ENCODE assay signal across 1 cellular context in the genomic region with DNA sequence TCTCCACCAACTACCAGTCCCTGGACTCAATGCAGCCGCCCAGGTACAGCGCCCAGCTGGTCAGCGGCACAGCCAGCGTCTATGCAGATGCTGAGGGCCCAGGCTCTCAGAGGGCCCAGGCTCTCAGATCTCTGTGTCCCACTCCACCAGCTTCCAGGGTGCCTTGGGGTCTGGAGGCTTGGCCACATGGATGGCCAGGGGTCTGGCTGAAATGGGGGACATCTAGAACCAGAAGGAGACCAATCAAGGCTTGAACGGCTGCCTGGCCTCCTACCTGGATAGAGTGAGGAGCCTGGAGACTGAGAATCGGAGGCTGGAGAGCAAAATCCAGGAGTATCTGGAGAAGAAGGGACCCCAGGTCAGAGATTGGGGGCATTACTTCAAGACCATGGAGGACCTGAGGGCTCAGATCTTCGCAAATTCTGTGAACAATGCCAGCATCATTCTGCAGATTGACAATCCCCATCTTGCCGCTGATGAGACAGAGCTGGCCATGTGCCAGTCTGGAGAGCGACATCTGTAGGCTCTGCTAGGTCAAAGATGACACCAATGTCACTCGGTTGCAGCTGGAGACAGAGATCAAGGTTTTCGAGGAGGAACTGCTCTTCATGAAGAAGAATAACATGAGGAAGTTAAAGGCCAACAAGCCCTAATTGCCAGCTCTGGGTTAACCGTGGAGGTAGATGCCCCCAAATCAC.
TF ChIP-seq lines count a peak whose summit lies in the region.

No MANE protein-coding gene starts in this region.

TF ChIP-seq in K562, 482 proteins besides CTCF, POLR2A, EP300 and RAD21 (continued from another document):
- TF ChIP-seq, protein P1, sequence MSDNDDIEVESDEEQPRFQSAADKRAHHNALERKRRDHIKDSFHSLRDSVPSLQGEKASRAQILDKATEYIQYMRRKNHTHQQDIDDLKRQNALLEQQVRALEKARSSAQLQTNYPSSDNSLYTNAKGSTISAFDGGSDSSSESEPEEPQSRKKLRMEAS (CRISPR knock-in tag; IDR thresholded peaks at IDR 0.05) = peak; percentile 60
- TF ChIP-seq CBFB (CRISPR knock-in tag; IDR thresholded peaks at IDR 0.05) (no peak), ZNF253 (CRISPR knock-in tag; conservative IDR thresholded peaks at IDR 0.05) (no peak), MAZ (CRISPR knock-in tag; conservative IDR thresholded peaks at IDR 0.05 in 1 of 2, IDR thresholded peaks at IDR 0.05 in 1 of 2) (no peak), ZNF354B (CRISPR knock-in tag; IDR thresholded peaks at IDR 0.05) (no peak), TBP (optimal IDR thresholded peaks at IDR 0.05; ENCODE audit: low read depth, low read length) (peak; percentile 18), BDP1 (IDR thresholded peaks at IDR 0.05; ENCODE audit: insufficient read depth, insufficient read length) (no peak), TARDBP (IDR thresholded peaks at IDR 0.05) (no peak), GABPB1 (CRISPR knock-in tag; IDR thresholded peaks at IDR 0.05) (no peak), MEIS2 (IDR thresholded peaks at IDR 0.05; ENCODE audit: partially characterized antibody) (peak; percentile 77), CCNT2 (IDR thresholded peaks at IDR 0.05; ENCODE audit: borderline replicate concordance, extremely low read depth, insufficient read length, low read depth, low read length) (no peak), ARID2 (IDR thresholded peaks at IDR 0.05) (no peak), SNIP1 (IDR thresholded peaks at IDR 0.05; ENCODE audit: low read depth) (no peak), NFRKB (IDR thresholded peaks at IDR 0.05; ENCODE audit: low read depth) (no peak), BCL6 (CRISPR knock-in tag; IDR thresholded peaks at IDR 0.05) (no peak), ZNF3 (CRISPR knock-in tag; IDR thresholded peaks at IDR 0.05) (no peak), ZNF780A (CRISPR knock-in tag; IDR thresholded peaks at IDR 0.05) (no peak), CREM (IDR thresholded peaks at IDR 0.05; ENCODE audit: low read depth) (peak; percentile 36; the same call in 1 of the 2 replicates), MECOM (CRISPR knock-in tag; IDR thresholded peaks at IDR 0.05) (peak; percentile 86), ZNF121 (CRISPR knock-in tag; conservative IDR thresholded peaks at IDR 0.05) (no peak), KAT7 (CRISPR knock-in tag; IDR thresholded peaks at IDR 0.05; ENCODE audit: borderline replicate concordance) (no peak), L3MBTL2 (IDR thresholded peaks at IDR 0.05) (peak; percentile 61), EWSR1 (IDR thresholded peaks at IDR 0.05; ENCODE audit: borderline replicate concordance, low read depth, partially characterized antibody) (no peak), GATAD2B (IDR thresholded peaks at IDR 0.05; ENCODE audit: borderline replicate concordance) (no peak), NR2C1 (IDR thresholded peaks at IDR 0.05) (no peak), NR2C1 (tag; IDR thresholded peaks at IDR 0.05) (peak; percentile 25; the same call in 1 of the 2 replicates), NR1H2 (CRISPR knock-in tag; IDR thresholded peaks at IDR 0.05) (no peak), RFX7 (CRISPR knock-in tag; IDR thresholded peaks at IDR 0.05) (no peak), IRF2 (CRISPR knock-in tag; IDR thresholded peaks at IDR 0.05) (no peak), POLR2AphosphoS5 (IDR thresholded peaks at IDR 0.05; ENCODE audit: control insufficient read depth, insufficient read depth, low read depth, low read length) (peak; percentile 58), JUND (IDR thresholded peaks at IDR 0.05; ENCODE audit: borderline replicate concordance, low read depth, low read length) (peak; percentile 63), JUND (tag; IDR thresholded peaks at IDR 0.05; ENCODE audit: borderline replicate concordance, low read depth, low read length) (peak; percentile 66; the same call in 1 of the 3 replicates), ZNF436 (CRISPR knock-in tag; IDR thresholded peaks at IDR 0.05) (no peak), CCAR2 (IDR thresholded peaks at IDR 0.05; ENCODE audit: low read depth, low read length) (no peak), ETV1 (tag; conservative IDR thresholded peaks at IDR 0.05; ENCODE audit: low read depth) (no peak), ZNF174 (CRISPR knock-in tag; IDR thresholded peaks at IDR 0.05) (no peak), DIDO1 (tag; IDR thresholded peaks at IDR 0.05; ENCODE audit: low read depth) (no peak), ATF7 (IDR thresholded peaks at IDR 0.05) (peak; percentile 44; the same call in 1 of the 2 replicates), ESRRA (IDR thresholded peaks at IDR 0.05; ENCODE audit: borderline replicate concordance, low read depth) (peak; percentile 82), CXXC5 (CRISPR knock-in tag; IDR thresholded peaks at IDR 0.05) (no peak)
- TF ChIP-seq, protein P2, sequence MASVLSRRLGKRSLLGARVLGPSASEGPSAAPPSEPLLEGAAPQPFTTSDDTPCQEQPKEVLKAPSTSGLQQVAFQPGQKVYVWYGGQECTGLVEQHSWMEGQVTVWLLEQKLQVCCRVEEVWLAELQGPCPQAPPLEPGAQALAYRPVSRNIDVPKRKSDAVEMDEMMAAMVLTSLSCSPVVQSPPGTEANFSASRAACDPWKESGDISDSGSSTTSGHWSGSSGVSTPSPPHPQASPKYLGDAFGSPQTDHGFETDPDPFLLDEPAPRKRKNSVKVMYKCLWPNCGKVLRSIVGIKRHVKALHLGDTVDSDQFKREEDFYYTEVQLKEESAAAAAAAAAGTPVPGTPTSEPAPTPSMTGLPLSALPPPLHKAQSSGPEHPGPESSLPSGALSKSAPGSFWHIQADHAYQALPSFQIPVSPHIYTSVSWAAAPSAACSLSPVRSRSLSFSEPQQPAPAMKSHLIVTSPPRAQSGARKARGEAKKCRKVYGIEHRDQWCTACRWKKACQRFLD (CRISPR knock-in tag; IDR thresholded peaks at IDR 0.05) = no peak
- TF ChIP-seq, protein P3, sequence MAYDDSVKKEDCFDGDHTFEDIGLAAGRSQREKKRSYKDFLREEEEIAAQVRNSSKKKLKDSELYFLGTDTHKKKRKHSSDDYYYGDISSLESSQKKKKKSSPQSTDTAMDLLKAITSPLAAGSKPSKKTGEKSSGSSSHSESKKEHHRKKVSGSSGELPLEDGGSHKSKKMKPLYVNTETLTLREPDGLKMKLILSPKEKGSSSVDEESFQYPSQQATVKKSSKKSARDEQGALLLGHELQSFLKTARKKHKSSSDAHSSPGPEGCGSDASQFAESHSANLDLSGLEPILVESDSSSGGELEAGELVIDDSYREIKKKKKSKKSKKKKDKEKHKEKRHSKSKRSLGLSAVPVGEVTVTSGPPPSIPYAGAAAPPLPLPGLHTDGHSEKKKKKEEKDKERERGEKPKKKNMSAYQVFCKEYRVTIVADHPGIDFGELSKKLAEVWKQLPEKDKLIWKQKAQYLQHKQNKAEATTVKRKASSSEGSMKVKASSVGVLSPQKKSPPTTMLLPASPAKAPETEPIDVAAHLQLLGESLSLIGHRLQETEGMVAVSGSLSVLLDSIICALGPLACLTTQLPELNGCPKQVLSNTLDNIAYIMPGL (CRISPR knock-in tag; IDR thresholded peaks at IDR 0.05) = no peak
- TF ChIP-seq, protein P4, sequence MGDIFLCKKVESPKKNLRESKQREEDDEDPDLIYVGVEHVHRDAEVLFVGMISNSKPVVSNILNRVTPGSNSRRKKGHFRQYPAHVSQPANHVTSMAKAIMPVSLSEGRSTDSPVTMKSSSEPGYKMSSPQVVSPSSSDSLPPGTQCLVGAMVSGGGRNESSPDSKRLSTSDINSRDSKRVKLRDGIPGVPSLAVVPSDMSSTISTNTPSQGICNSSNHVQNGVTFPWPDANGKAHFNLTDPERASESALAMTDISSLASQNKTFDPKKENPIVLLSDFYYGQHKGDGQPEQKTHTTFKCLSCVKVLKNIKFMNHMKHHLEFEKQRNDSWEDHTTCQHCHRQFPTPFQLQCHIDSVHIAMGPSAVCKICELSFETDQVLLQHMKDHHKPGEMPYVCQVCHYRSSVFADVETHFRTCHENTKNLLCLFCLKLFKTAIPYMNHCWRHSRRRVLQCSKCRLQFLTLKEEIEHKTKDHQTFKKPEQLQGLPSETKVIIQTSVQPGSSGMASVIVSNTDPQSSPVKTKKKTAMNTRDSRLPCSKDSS (IDR thresholded peaks at IDR 0.05; ENCODE audit: low read depth, partially characterized antibody) = no peak
- TF ChIP-seq, protein P5, sequence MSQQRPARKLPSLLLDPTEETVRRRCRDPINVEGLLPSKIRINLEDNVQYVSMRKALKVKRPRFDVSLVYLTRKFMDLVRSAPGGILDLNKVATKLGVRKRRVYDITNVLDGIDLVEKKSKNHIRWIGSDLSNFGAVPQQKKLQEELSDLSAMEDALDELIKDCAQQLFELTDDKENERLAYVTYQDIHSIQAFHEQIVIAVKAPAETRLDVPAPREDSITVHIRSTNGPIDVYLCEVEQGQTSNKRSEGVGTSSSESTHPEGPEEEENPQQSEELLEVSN (IDR thresholded peaks at IDR 0.05; ENCODE audit: borderline replicate concordance in 1 of 2, extremely low read depth in 1 of 2, insufficient read depth in 1 of 2, insufficient read length in 1 of 2, low read depth in 1 of 2, low read length in 1 of 2, poor library complexity in 1 of 2, severe bottlenecking in 1 of 2) = peak in 1 of 2 experiments; percentile 11
- TF ChIP-seq, protein P6, sequence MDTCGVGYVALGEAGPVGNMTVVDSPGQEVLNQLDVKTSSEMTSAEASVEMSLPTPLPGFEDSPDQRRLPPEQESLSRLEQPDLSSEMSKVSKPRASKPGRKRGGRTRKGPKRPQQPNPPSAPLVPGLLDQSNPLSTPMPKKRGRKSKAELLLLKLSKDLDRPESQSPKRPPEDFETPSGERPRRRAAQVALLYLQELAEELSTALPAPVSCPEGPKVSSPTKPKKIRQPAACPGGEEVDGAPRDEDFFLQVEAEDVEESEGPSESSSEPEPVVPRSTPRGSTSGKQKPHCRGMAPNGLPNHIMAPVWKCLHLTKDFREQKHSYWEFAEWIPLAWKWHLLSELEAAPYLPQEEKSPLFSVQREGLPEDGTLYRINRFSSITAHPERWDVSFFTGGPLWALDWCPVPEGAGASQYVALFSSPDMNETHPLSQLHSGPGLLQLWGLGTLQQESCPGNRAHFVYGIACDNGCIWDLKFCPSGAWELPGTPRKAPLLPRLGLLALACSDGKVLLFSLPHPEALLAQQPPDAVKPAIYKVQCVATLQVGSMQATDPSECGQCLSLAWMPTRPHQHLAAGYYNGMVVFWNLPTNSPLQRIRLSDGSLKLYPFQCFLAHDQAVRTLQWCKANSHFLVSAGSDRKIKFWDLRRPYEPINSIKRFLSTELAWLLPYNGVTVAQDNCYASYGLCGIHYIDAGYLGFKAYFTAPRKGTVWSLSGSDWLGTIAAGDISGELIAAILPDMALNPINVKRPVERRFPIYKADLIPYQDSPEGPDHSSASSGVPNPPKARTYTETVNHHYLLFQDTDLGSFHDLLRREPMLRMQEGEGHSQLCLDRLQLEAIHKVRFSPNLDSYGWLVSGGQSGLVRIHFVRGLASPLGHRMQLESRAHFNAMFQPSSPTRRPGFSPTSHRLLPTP (IDR thresholded peaks at IDR 0.05; ENCODE audit: borderline replicate concordance, extremely low read depth, insufficient read length) = no peak
- TF ChIP-seq, protein P7, sequence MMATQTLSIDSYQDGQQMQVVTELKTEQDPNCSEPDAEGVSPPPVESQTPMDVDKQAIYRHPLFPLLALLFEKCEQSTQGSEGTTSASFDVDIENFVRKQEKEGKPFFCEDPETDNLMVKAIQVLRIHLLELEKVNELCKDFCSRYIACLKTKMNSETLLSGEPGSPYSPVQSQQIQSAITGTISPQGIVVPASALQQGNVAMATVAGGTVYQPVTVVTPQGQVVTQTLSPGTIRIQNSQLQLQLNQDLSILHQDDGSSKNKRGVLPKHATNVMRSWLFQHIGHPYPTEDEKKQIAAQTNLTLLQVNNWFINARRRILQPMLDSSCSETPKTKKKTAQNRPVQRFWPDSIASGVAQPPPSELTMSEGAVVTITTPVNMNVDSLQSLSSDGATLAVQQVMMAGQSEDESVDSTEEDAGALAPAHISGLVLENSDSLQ (IDR thresholded peaks at IDR 0.05) = peak; percentile 86
- TF ChIP-seq, protein P8, sequence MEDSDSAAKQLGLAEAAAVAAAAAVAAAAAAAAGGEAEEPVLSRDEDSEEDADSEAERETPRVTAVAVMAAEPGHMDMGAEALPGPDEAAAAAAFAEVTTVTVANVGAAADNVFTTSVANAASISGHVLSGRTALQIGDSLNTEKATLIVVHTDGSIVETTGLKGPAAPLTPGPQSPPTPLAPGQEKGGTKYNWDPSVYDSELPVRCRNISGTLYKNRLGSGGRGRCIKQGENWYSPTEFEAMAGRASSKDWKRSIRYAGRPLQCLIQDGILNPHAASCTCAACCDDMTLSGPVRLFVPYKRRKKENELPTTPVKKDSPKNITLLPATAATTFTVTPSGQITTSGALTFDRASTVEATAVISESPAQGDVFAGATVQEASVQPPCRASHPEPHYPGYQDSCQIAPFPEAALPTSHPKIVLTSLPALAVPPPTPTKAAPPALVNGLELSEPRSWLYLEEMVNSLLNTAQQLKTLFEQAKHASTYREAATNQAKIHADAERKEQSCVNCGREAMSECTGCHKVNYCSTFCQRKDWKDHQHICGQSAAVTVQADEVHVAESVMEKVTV (CRISPR knock-in tag; IDR thresholded peaks at IDR 0.05) = no peak
- TF ChIP-seq, protein P9, sequence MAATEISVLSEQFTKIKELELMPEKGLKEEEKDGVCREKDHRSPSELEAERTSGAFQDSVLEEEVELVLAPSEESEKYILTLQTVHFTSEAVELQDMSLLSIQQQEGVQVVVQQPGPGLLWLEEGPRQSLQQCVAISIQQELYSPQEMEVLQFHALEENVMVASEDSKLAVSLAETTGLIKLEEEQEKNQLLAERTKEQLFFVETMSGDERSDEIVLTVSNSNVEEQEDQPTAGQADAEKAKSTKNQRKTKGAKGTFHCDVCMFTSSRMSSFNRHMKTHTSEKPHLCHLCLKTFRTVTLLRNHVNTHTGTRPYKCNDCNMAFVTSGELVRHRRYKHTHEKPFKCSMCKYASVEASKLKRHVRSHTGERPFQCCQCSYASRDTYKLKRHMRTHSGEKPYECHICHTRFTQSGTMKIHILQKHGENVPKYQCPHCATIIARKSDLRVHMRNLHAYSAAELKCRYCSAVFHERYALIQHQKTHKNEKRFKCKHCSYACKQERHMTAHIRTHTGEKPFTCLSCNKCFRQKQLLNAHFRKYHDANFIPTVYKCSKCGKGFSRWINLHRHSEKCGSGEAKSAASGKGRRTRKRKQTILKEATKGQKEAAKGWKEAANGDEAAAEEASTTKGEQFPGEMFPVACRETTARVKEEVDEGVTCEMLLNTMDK (IDR thresholded peaks at IDR 0.05; ENCODE audit: borderline replicate concordance, insufficient read depth, low read depth, low read length, poor library complexity, severe bottlenecking) = peak; percentile 95
- TF ChIP-seq, protein P10, sequence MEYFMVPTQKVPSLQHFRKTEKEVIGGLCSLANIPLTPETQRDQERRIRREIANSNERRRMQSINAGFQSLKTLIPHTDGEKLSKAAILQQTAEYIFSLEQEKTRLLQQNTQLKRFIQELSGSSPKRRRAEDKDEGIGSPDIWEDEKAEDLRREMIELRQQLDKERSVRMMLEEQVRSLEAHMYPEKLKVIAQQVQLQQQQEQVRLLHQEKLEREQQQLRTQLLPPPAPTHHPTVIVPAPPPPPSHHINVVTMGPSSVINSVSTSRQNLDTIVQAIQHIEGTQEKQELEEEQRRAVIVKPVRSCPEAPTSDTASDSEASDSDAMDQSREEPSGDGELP (CRISPR knock-in tag; IDR thresholded peaks at IDR 0.05; ENCODE audit: borderline replicate concordance) = peak; percentile 68
